Comparison of ENCODE assay signal across 8 cellular contexts in genomic region chr16:21300309-21301167, GRCh38. TPM values are rescaled to one million over a fixed set of nuclear protein-coding genes. Genes with fewer than 3 reads are reported as not detected.
DNase-seq lines count a peak whose midpoint lies in the region; ATAC-seq and TF ChIP-seq lines count a peak whose summit lies in the region.

No MANE protein-coding gene starts in this region.

- H3K9me3 Mint-ChIP-seq in activated B cell treated with CpG ODN at 0.5 μM for 24 hours = no peaks in the 10 kb centered on the region
- H3K9me3 Mint-ChIP-seq in endodermal cell = no peaks in the 10 kb centered on the region

- H3K9me3 ChIP-seq in endodermal cell (ENCODE audit: control insufficient read depth, low read length) = no peaks in the 10 kb centered on the region

- no peaks in the 10 kb centered on the region for H3K36me3 ChIP-seq in endodermal cell (ENCODE audit: control insufficient read depth, insufficient read depth, low read length)

- DNase-seq in NCI-H2227 treated with DMSO at 0.1 percent for 48 hours (lab: John Stamatoyannopoulos, UW) (peak; percentile 90), activated B cell treated with CpG ODN at 0.5 μM for 24 hours (peak; percentile 43), endodermal cell (peak; percentile 95), lung microvascular endothelial cell (ENCODE audit: low read depth in 2 of 2) (peak; percentile 99 to 100)
- peak; percentile 20 to 43 for DNase-seq in stimulated activated CD8-positive, alpha-beta memory T cell treated with anti-CD3 and anti-CD28 coated beads, Interleukin-2, amount 100 ng/mL, for 48 hours (ENCODE audit: low read depth in 2 of 2)

- H3K27me3 ChIP-seq in endodermal cell (ENCODE audit: control insufficient read depth, insufficient read depth, low read length, poor library complexity, severe bottlenecking) = peaks cover 30% of the 10 kb centered on the region

- POLR2A ChIA-PET in activated B cell treated with CpG ODN at 0.5 μM for 24 hours (lab: Charles Lee) = interaction anchor here (0.7 to 2.2 kb wide), 11 partner anchors 24 to 1137 kb away, joined by 3 to 10 read pairs (median 6); partner anchors contain the start of gene LDAF1

- H3K4me3 ChIP-seq in endodermal cell (ENCODE audit: low read length) = peak overlapping the region; percentile 87

- WGBS in endodermal cell (ENCODE audit: insufficient coverage in 1 of 2, insufficient read length in 1 of 2), 2 experiments = 4% methylated on average over 20 to 36 of the region's 36 CpGs

- no peak overlapping the region for H3K9ac ChIP-seq in endodermal cell (ENCODE audit: extremely low read depth, low read length, poor library complexity, severe bottlenecking)

- H3K27ac Mint-ChIP-seq in activated B cell treated with CpG ODN at 0.5 μM for 24 hours = peak overlapping the region; percentile 88
- no peak overlapping the region for H3K27ac Mint-ChIP-seq in endodermal cell

- TF ChIP-seq CTCF in C4-2B (conservative IDR thresholded peaks at IDR 0.05) = peak; percentile 98
- TF ChIP-seq CTCF in activated B cell treated with CpG ODN at 0.5 μM for 24 hours (IDR thresholded peaks at IDR 0.05) = no peak
- TF ChIP-seq CTCF in endodermal cell (conservative IDR thresholded peaks at IDR 0.05) = peak; percentile 93

- H3K27me3 Mint-ChIP-seq in activated B cell treated with CpG ODN at 0.5 μM for 24 hours = peaks cover 3% of the 10 kb centered on the region
- peaks cover 73% of the 10 kb centered on the region for H3K27me3 Mint-ChIP-seq in endodermal cell (ENCODE audit: insufficient read depth)

- H3K36me3 Mint-ChIP-seq in activated B cell treated with CpG ODN at 0.5 μM for 24 hours (ENCODE audit: low read depth) (peaks cover 9% of the 10 kb centered on the region), endodermal cell (ENCODE audit: low read depth) (no peaks in the 10 kb centered on the region)

- peak overlapping the region; percentile 97 for H3K4me3 Mint-ChIP-seq in activated B cell treated with CpG ODN at 0.5 μM for 24 hours
- peak overlapping the region; percentile 69 for H3K4me3 Mint-ChIP-seq in endodermal cell

- intact Hi-C loops in activated B cell treated with CpG ODN at 0.5 μM for 24 hours (cut with micrococcal nuclease) = loop anchor here (1.0 to 2.0 kb wide), 3 partner anchors 22 to 112 kb away; partner anchors contain the start of gene CRYM

- CTCF ChIA-PET in activated B cell treated with CpG ODN at 0.5 μM for 24 hours (lab: Charles Lee) = interaction anchor here (0.7 to 1.9 kb wide), 7 partner anchors 15 to 436 kb away, joined by 3 to 22 read pairs (median 5); partner anchors contain the start of gene CRYM

- ATAC-seq in GM19025 (IDR thresholded peaks at IDR 0.05; ENCODE audit: low read depth, unreplicated experiment) (peak; percentile 42), HG03175 (IDR thresholded peaks at IDR 0.05; ENCODE audit: unreplicated experiment) (peak; percentile 48), activated B cell treated with CpG ODN at 0.5 μM for 24 hours (ENCODE audit: low read depth) (peak; percentile 43)

- peaks cover 30% of the 10 kb centered on the region for H3K4me1 Mint-ChIP-seq in activated B cell treated with CpG ODN at 0.5 μM for 24 hours
- peaks cover 15% of the 10 kb centered on the region for H3K4me1 Mint-ChIP-seq in endodermal cell

- H3K27ac ChIP-seq in C4-2B (peak overlapping the region; percentile 68), endodermal cell (ENCODE audit: low read depth, low read length) (no peak overlapping the region)

- H3K4me1 ChIP-seq in endodermal cell (ENCODE audit: control insufficient read depth, insufficient read depth, low read length) = peaks cover 4% of the 10 kb centered on the region

RNA-seq across cellular contexts. Expression of gene CRYM, which starts 22.4 kb away (rescaled TPM):
- total RNA-seq in activated B cell treated with CpG ODN at 0.5 μM for 24 hours (4.2 and 4.5 TPM in 2 replicates), endodermal cell (10 to 100 TPM; 14.2 to 21.0 TPM), lung microvascular endothelial cell (not detected in 2 replicates)
- 4.6 TPM for polyA plus RNA-seq in endodermal cell (2013, experiment 1 of 2)
- polyA plus RNA-seq in endodermal cell (2013, experiment 2 of 2) = 3.7 TPM

Comparison
In these comparisons a context has a peak if more than half of its experiments do, and no peak if none do; other contexts are left out.
1. DNase-seq: peak in every context shown above with its lines; median percentile 100 in lung microvascular endothelial cell; 95 in endodermal cell; 90 in NCI-H2227 treated with DMSO at 0.1 percent for 48 hours; 43 in activated B cell treated with CpG ODN at 0.5 μM for 24 hours; 32 in stimulated activated CD8-positive, alpha-beta memory T cell treated with anti-CD3 and anti-CD28 coated beads, Interleukin-2, amount 100 ng/mL, for 48 hours.